ENCODE assay signal across 8 cellular contexts in the genomic region with DNA sequence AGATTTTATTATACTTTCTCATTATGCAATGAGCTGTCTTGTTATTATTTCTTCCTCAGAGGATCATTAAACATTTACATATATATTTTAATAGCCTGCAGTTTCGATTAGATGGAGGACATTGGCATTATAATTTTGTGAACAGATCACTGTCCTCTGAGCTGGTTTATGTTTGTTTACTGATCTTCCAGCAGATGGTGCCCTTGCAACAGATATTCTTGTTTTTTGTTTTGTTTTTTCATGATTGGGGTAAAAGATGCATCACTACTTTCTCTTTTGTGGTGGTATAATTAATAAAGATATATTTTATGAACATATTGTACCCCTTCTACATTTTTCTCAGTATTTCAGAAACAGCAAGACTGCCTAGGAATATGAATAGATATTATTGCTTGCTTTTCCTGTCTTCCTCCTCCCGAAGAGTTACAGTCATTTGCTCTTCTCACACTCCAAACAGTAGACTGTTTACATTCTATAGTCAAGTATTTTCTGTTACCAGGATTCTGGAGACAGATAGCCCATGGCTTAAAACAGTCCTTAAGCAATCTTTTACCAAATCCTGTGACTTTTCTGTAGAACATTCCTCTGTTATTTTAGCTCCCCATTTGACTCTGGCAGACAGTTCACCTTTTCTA.
DNase-seq lines count a peak whose midpoint lies in the region; ATAC-seq, FAIRE-seq and TF ChIP-seq lines count a peak whose summit lies in the region.

No MANE protein-coding gene starts in this region.

- peak; percentile 54 for TF ChIP-seq CTCF in GM13977 (IDR thresholded peaks at IDR 0.05; ENCODE audit: extremely low read depth, insufficient read depth, missing control alignments)
- TF ChIP-seq CTCF in astrocyte of the cerebellum (IDR thresholded peaks at IDR 0.05; ENCODE audit: low read depth, low read length, missing control alignments), result peak; percentile 40
- peak; percentile 50 for TF ChIP-seq CTCF in nephron progenitor cell (IDR thresholded peaks at IDR 0.05)

- FAIRE-seq in GM19239 (lab: Jason Lieb, UNC), result no peak

- H3K27me3 Mint-ChIP-seq in nephron progenitor cell (ENCODE audit: low read depth, poor library complexity), result no peaks in the 10 kb centered on the region

- DNase-seq in GM13977 (ENCODE audit: low spot score), result peak; percentile 12
- DNase-seq in NAMALWA (ENCODE audit: low spot score), result peak; percentile 52
- peak; percentile 1 for DNase-seq in astrocyte of the cerebellum (ENCODE audit: low read depth)
- no peak for DNase-seq in nephron progenitor cell
- no peak for DNase-seq in GM19239 (ENCODE audit: insufficient read length, low spot score)
- DNase-seq in aorta, result no peak
- no peak for DNase-seq in activated naive CD4-positive, alpha-beta T cell treated with anti-CD3 and anti-CD28 coated beads, Interleukin-2, amount 50 U/mL, for 16 hours

- no peaks in the 10 kb centered on the region for H3K9me3 ChIP-seq in aorta (ENCODE audit: control insufficient read depth, low read length)

- intact Hi-C loops in aorta (cut with DNase I), result no loop called here

- H3K4me3 Mint-ChIP-seq in nephron progenitor cell, result no peak overlapping the region

- ATAC-seq in GM19023 (IDR thresholded peaks at IDR 0.05; ENCODE audit: unreplicated experiment) (no peak), aorta (ENCODE audit: low FRiP score) (no peak)

- peaks cover 7% of the 10 kb centered on the region for H3K4me1 Mint-ChIP-seq in nephron progenitor cell

- H3K27ac Mint-ChIP-seq in nephron progenitor cell, result no peak overlapping the region

- WGBS in aorta, 2 donors, result 5 to 13% methylated on average over 2 of the region's 2 CpGs

- no peaks in the 10 kb centered on the region for H3K36me3 Mint-ChIP-seq in nephron progenitor cell (ENCODE audit: low read depth)

- in situ Hi-C loops in GM13977 (cut with MboI; ENCODE audit: low pct_unique_long_range_greater_than_20kb, low sequenced_read_pairs, unreplicated experiment) (no loop called here), astrocyte of the cerebellum (cut with HindIII; ENCODE audit: low sequenced_read_pairs) (no loop called here)

- no peaks in the 10 kb centered on the region for H3K4me1 ChIP-seq in aorta (ENCODE audit: control insufficient read depth in 1 of 2, insufficient read depth in 2 of 2, low read length in 2 of 2)

- no peak overlapping the region for H3K27ac ChIP-seq in aorta (ENCODE audit: low read depth in 1 of 2, low read length in 2 of 2)

- H3K27me3 ChIP-seq in aorta (ENCODE audit: control insufficient read depth in 1 of 2, insufficient read depth in 2 of 2, low read length in 1 of 2), result no peaks in the 10 kb centered on the region

- H3K36me3 ChIP-seq in aorta (ENCODE audit: control insufficient read depth in 1 of 2, insufficient read depth in 2 of 2, low read length in 1 of 2), result no peaks in the 10 kb centered on the region

- no peaks in the 10 kb centered on the region for H3K9me3 Mint-ChIP-seq in nephron progenitor cell

- H3K4me3 ChIP-seq in astrocyte of the cerebellum (ENCODE audit: low read depth, low read length) (no peak overlapping the region), aorta (ENCODE audit: low read length in 2 of 2) (no peak overlapping the region)

Comparison
In these comparisons a context has a peak if more than half of its experiments do, and no peak if none do; other contexts are left out.
1. DNase-seq: peak in GM13977 (single experiment), NAMALWA (single experiment) and astrocyte of the cerebellum (single experiment); none in nephron progenitor cell (single experiment), GM19239 (single experiment), aorta (0 of 2) and activated naive CD4-positive, alpha-beta T cell treated with anti-CD3 and anti-CD28 coated beads, Interleukin-2, amount 50 U/mL, for 16 hours (single experiment).
2. Peak in every context shown above with its lines, with median percentiles within 50 percentile points of each other: CTCF ChIP-seq.